1 cellular context compared by ENCODE assay signal in the genomic region with DNA sequence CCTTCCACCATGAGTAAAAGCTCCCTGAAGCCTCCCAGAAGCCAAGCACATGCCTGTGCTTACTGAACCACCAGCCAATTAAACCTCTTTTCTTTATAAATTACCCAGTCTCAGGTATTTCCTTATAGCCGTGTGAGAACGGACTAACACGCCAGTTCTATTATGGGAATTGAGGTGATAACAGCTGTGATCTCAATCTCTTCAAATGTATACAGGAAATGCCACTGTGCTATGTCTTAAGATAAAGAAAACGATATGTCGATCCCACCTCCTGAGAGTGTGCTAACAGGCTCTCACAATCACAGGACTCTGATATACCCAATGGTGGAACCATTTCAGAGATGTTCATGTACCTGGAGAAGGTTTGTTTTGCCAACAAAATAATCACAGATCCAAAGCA.
TF ChIP-seq lines count a peak whose summit lies in the region.

No MANE protein-coding gene starts in this region.

TF ChIP-seq in WTC11, 78 proteins besides CTCF, POLR2A, EP300 and RAD21 (continued from another document):
- TF ChIP-seq, protein P1, sequence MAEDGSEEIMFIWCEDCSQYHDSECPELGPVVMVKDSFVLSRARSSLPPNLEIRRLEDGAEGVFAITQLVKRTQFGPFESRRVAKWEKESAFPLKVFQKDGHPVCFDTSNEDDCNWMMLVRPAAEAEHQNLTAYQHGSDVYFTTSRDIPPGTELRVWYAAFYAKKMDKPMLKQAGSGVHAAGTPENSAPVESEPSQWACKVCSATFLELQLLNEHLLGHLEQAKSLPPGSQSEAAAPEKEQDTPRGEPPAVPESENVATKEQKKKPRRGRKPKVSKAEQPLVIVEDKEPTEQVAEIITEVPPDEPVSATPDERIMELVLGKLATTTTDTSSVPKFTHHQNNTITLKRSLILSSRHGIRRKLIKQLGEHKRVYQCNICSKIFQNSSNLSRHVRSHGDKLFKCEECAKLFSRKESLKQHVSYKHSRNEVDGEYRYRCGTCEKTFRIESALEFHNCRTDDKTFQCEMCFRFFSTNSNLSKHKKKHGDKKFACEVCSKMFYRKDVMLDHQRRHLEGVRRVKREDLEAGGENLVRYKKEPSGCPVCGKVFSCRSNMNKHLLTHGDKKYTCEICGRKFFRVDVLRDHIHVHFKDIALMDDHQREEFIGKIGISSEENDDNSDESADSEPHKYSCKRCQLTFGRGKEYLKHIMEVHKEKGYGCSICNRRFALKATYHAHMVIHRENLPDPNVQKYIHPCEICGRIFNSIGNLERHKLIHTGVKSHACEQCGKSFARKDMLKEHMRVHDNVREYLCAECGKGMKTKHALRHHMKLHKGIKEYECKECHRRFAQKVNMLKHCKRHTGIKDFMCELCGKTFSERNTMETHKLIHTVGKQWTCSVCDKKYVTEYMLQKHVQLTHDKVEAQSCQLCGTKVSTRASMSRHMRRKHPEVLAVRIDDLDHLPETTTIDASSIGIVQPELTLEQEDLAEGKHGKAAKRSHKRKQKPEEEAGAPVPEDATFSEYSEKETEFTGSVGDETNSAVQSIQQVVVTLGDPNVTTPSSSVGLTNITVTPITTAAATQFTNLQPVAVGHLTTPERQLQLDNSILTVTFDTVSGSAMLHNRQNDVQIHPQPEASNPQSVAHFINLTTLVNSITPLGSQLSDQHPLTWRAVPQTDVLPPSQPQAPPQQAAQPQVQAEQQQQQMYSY (CRISPR knock-in tag; IDR thresholded peaks at IDR 0.05): no peak
- TF ChIP-seq ZNF396 (CRISPR knock-in tag; IDR thresholded peaks at IDR 0.05; ENCODE audit: borderline replicate concordance) (no peak), ESRRA (CRISPR knock-in tag; IDR thresholded peaks at IDR 0.05; ENCODE audit: borderline replicate concordance) (no peak), FOXJ3 (CRISPR knock-in tag; IDR thresholded peaks at IDR 0.05; ENCODE audit: borderline replicate concordance) (no peak), FOXP1 (CRISPR knock-in tag; IDR thresholded peaks at IDR 0.05; ENCODE audit: borderline replicate concordance) (no peak), NFATC4 (CRISPR knock-in tag; IDR thresholded peaks at IDR 0.05) (no peak), ZNF416 (CRISPR knock-in tag; IDR thresholded peaks at IDR 0.05) (no peak)
- TF ChIP-seq, protein P2, sequence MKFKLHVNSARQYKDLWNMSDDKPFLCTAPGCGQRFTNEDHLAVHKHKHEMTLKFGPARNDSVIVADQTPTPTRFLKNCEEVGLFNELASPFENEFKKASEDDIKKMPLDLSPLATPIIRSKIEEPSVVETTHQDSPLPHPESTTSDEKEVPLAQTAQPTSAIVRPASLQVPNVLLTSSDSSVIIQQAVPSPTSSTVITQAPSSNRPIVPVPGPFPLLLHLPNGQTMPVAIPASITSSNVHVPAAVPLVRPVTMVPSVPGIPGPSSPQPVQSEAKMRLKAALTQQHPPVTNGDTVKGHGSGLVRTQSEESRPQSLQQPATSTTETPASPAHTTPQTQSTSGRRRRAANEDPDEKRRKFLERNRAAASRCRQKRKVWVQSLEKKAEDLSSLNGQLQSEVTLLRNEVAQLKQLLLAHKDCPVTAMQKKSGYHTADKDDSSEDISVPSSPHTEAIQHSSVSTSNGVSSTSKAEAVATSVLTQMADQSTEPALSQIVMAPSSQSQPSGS (CRISPR knock-in tag; IDR thresholded peaks at IDR 0.05; ENCODE audit: borderline replicate concordance, low read depth): no peak
- TF ChIP-seq, protein P3, sequence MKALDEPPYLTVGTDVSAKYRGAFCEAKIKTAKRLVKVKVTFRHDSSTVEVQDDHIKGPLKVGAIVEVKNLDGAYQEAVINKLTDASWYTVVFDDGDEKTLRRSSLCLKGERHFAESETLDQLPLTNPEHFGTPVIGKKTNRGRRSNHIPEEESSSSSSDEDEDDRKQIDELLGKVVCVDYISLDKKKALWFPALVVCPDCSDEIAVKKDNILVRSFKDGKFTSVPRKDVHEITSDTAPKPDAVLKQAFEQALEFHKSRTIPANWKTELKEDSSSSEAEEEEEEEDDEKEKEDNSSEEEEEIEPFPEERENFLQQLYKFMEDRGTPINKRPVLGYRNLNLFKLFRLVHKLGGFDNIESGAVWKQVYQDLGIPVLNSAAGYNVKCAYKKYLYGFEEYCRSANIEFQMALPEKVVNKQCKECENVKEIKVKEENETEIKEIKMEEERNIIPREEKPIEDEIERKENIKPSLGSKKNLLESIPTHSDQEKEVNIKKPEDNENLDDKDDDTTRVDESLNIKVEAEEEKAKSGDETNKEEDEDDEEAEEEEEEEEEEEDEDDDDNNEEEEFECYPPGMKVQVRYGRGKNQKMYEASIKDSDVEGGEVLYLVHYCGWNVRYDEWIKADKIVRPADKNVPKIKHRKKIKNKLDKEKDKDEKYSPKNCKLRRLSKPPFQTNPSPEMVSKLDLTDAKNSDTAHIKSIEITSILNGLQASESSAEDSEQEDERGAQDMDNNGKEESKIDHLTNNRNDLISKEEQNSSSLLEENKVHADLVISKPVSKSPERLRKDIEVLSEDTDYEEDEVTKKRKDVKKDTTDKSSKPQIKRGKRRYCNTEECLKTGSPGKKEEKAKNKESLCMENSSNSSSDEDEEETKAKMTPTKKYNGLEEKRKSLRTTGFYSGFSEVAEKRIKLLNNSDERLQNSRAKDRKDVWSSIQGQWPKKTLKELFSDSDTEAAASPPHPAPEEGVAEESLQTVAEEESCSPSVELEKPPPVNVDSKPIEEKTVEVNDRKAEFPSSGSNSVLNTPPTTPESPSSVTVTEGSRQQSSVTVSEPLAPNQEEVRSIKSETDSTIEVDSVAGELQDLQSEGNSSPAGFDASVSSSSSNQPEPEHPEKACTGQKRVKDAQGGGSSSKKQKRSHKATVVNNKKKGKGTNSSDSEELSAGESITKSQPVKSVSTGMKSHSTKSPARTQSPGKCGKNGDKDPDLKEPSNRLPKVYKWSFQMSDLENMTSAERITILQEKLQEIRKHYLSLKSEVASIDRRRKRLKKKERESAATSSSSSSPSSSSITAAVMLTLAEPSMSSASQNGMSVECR (CRISPR knock-in tag; IDR thresholded peaks at IDR 0.05; ENCODE audit: borderline replicate concordance): no peak
TF ChIP-seq in WTC11: peak in this region for 0.
